21 cellular contexts compared by ENCODE assay signal in genomic region chr17:15431766-15432165, GRCh38. TPM values are rescaled to one million over a fixed set of nuclear protein-coding genes. Genes with fewer than 3 reads are reported as not detected.
A peak's percentile ranks its signal among the peaks of the same experiment; 100 is the strongest.
DNase-seq lines count a peak whose midpoint lies in the region; ATAC-seq and TF ChIP-seq lines count a peak whose summit lies in the region.
"Had no signal": no experiment of that assay in that cellular context is flagged by ENCODE, and none has a peak within 500 bp of the region (broad histone marks: within the 10 kb centered on the region; RNA-seq: fewer than 3 reads in every experiment).

No MANE protein-coding gene starts in this region.

- TF ChIP-seq POLR2A in upper lobe of left lung (IDR thresholded peaks at IDR 0.05) (no peak), adrenal gland (IDR thresholded peaks at IDR 0.05) (no peak)

- H3K4me1 ChIP-seq in colonic mucosa (no peaks in the 10 kb centered on the region), lower lobe of right lung (peaks cover 29% of the 10 kb centered on the region), rectal smooth muscle tissue (ENCODE audit: control insufficient read depth, insufficient read depth, low read length) (peaks cover 29% of the 10 kb centered on the region), upper lobe of left lung (peaks cover 11 to 41% (median 20%) of the 10 kb centered on the region in 4 donors), adrenal gland (replicated peaks in 1 of 2) (peaks cover 6 to 8% of the 10 kb centered on the region in 2 donors)

- H3K9me3 ChIP-seq in colonic mucosa (no peaks in the 10 kb centered on the region), lower lobe of right lung (no peaks in the 10 kb centered on the region), upper lobe of left lung (no peaks in the 10 kb centered on the region), adrenal gland (replicated peaks in 1 of 3) (no peaks in the 10 kb centered on the region)
- H3K9me3 ChIP-seq: Peyer's patch had no signal

- H3K4me3 ChIP-seq in colonic mucosa (no peak overlapping the region), lower lobe of right lung (no peak overlapping the region), rectal smooth muscle tissue (ENCODE audit: low read length) (no peak overlapping the region), upper lobe of left lung (no peak overlapping the region), adrenal gland (no peak overlapping the region)
- H3K4me3 ChIP-seq: K562, Peyer's patch had no signal

- WGBS in upper lobe of left lung, 2 donors = 74 to 80% methylated on average over 3 to 6 of the region's 6 CpGs
- 94 to 99% (median 96%) methylated on average over 6 of the region's 6 CpGs for WGBS in adrenal gland, 4 donors

- H3K27ac ChIP-seq in colonic mucosa (peak overlapping the region; percentile 32), lower lobe of right lung (peak overlapping the region; percentile 4), rectal smooth muscle tissue (ENCODE audit: low read depth, low read length) (peak overlapping the region; percentile 80), upper lobe of left lung (peak overlapping the region; percentile 44 to 72 (median 54)), adrenal gland (no peak overlapping the region)
- H3K27ac ChIP-seq: brain microvascular endothelial cell, epithelial cell of prostate had no signal

- H3K9ac ChIP-seq in colonic mucosa (ENCODE audit: low read depth in 2 of 2, low read length in 2 of 2) (no peak overlapping the region), rectal smooth muscle tissue (ENCODE audit: low read length) (no peak overlapping the region)

- peak in 2 of 4 donors; percentile 82 to 88 for TF ChIP-seq EP300 in upper lobe of left lung (IDR thresholded peaks at IDR 0.05)

- H3K36me3 ChIP-seq in colonic mucosa (no peaks in the 10 kb centered on the region), lower lobe of right lung (no peaks in the 10 kb centered on the region), rectal smooth muscle tissue (ENCODE audit: control insufficient read depth, insufficient read depth, low read length) (no peaks in the 10 kb centered on the region), upper lobe of left lung (no peaks in the 10 kb centered on the region), adrenal gland (replicated peaks in 1 of 2) (no peaks in the 10 kb centered on the region)
- H3K36me3 ChIP-seq: brain microvascular endothelial cell, Peyer's patch had no signal

- peak; percentile 33 to 73 for ATAC-seq in lower lobe of right lung
- peak in 1 of 2 donors; percentile 11 for ATAC-seq in upper lobe of left lung (ENCODE audit: low FRiP score in 2 of 2)
- no peak for ATAC-seq in activated CD4-positive, CD25-positive, alpha-beta regulatory T cell treated with anti-CD3 and anti-CD28 coated beads, Interleukin-2, amount 50 U/mL, for 24 hours
- ATAC-seq: activated CD4-positive, alpha-beta T cell treated with anti-CD3 and anti-CD28 coated beads for 36 hours; activated CD8-positive, alpha-beta T cell treated with anti-CD3 and anti-CD28 coated beads, Interleukin-2, amount 10 ng/mL, durations not matched to agents 7 days and 5 days; K562; naive thymus-derived CD4-positive, alpha-beta T cell; stimulated activated memory B cell treated with anti-CD40 and anti-IgM and Interleukin-4, amounts not matched to agents 10 μg/mL and 1 μg/mL and 100 μg/mL, for 72 hours had no signal

- intact Hi-C loops in colonic mucosa (cut with DNase I) = no loop called here
- intact Hi-C loops in lower lobe of right lung (cut with DNase I) = no loop called here
- intact Hi-C loops in adrenal gland (cut with DNase I) = no loop called here

- DNase-seq in colonic mucosa (no peak), lower lobe of right lung (no peak), upper lobe of left lung (peak in 1 of 2 donors; percentile 72), amniotic stem cell (lab: John Stamatoyannopoulos, UW) (no peak), adrenal gland (no peak)
- DNase-seq: activated CD4-positive, alpha-beta T cell treated with anti-CD3 and anti-CD28 coated beads for 36 hours; activated CD8-positive, alpha-beta T cell treated with anti-CD3 and anti-CD28 coated beads, Interleukin-2, amount 10 ng/mL, durations not matched to agents 7 days and 5 days; activated naive CD4-positive, alpha-beta T cell treated with anti-CD3 and anti-CD28 coated beads for 36 hours; brain microvascular endothelial cell; H9; kidney glomerular epithelial cell; naive thymus-derived CD4-positive, alpha-beta T cell; NCI-H1048; NCI-H1694; Peyer's patch; SW 1271 had no signal

- no peak for TF ChIP-seq CTCF in colonic mucosa (IDR thresholded peaks at IDR 0.05)
- no peak for TF ChIP-seq CTCF in lower lobe of right lung (IDR thresholded peaks at IDR 0.05)
- no peak for TF ChIP-seq CTCF in upper lobe of left lung (IDR thresholded peaks at IDR 0.05)
- TF ChIP-seq CTCF in adrenal gland (IDR thresholded peaks at IDR 0.05) = no peak

- H3K27me3 ChIP-seq in colonic mucosa = no peaks in the 10 kb centered on the region
- H3K27me3 ChIP-seq in lower lobe of right lung (ENCODE audit: low read depth) = no peaks in the 10 kb centered on the region
- H3K27me3 ChIP-seq in rectal smooth muscle tissue (ENCODE audit: control insufficient read depth, insufficient read depth, low read length) = no peaks in the 10 kb centered on the region
- no peaks in the 10 kb centered on the region for H3K27me3 ChIP-seq in upper lobe of left lung
- no peaks in the 10 kb centered on the region for H3K27me3 ChIP-seq in adrenal gland
- H3K27me3 ChIP-seq: brain microvascular endothelial cell, Peyer's patch had no signal

RNA-seq across cellular contexts. Expression of gene CDRT4, which starts 35.7 kb away (rescaled TPM):
- total RNA-seq in colonic mucosa (1 to 10 TPM; 3.8 to 5.3 TPM), lower lobe of right lung (13.4 TPM), upper lobe of left lung (10 to 100 TPM in 2 of 6 donors, 1 to 10 TPM in 3, not detected in 1; 4.7 to 38.8 (median 5.8) TPM), adrenal gland (10 to 100 TPM in 4 of 8 donors, 1 to 10 TPM in 4; 1.5 to 18.8 (median 9.0) TPM)
- polyA plus RNA-seq in adrenal gland = 10 to 100 TPM; 16.0 to 49.6 (median 36.9) TPM

Comparison
In these comparisons a context has a peak if more than half of its experiments do, and no peak if none do; other contexts are left out.
1. H3K27ac ChIP-seq: peak in colonic mucosa (single experiment), lower lobe of right lung (single experiment), rectal smooth muscle tissue (single experiment) and upper lobe of left lung (4 of 4); none in adrenal gland (0 of 5).
2. ATAC-seq: peak in lower lobe of right lung (2 of 2); none in activated CD4-positive, CD25-positive, alpha-beta regulatory T cell treated with anti-CD3 and anti-CD28 coated beads, Interleukin-2, amount 50 U/mL, for 24 hours (0 of 2).